Comparison of ENCODE assay signal across 9 cellular contexts in the genomic region with DNA sequence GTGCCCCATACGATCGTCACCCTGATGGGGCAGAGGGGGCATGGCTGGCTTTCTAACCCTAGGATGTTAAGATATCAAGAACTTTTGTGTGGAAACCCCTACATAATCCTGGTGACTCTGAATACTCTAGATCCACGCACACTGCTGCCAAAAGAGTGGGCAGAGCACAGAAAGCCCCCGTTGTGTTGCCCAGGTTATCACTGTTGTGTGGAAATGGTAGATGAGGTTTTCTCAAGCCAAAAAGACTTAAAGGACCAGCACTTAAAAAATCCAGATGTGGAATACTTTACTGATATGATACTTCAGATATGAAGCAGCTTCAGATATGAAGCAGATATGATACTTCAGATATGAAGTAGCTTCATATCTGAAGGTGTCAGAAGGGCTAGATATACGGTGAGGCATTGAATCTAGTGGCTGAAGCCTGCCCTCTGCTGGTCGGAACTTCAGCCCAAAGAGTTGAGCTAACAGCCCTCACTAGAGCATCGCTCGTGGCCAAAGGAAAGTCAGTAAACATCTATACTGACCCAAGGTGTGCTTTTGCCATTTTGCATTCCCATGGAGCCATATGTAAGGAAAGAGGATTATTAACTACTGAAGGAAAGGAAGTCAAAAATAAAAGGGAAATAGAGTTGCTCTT.
DNase-seq lines count a peak whose midpoint lies in the region; ATAC-seq and TF ChIP-seq lines count a peak whose summit lies in the region.
"Had no signal": no experiment of that assay in that cellular context is flagged by ENCODE, and none has a peak within 500 bp of the region (broad histone marks: within the 10 kb centered on the region; RNA-seq: fewer than 3 reads in every experiment).

No MANE protein-coding gene starts in this region.

- peak in 6 of 10 experiments; percentile 3 to 37 (median 20) for DNase-seq in CD4-positive, alpha-beta T cell
- DNase-seq in HUDEP-2 (lab: John Stamatoyannopoulos, UW; ENCODE audit: unreplicated experiment in 76 of 76) (peak in 51 of 76 experiments; percentile 0 to 44 (median 4)), mesenchymal stem cell (peak; percentile 13), kidney tubule cell (ENCODE audit: low spot score) (no peak), SKM-1 (lab: John Stamatoyannopoulos, UW; ENCODE audit: unreplicated experiment) (no peak)
- DNase-seq in activated naive CD4-positive, alpha-beta T cell treated with anti-CD3 and anti-CD28 coated beads for 36 hours: peak; percentile 71

- no peak overlapping the region for H3K4me3 Mint-ChIP-seq in CD4-positive, alpha-beta T cell
- H3K4me3 Mint-ChIP-seq in activated naive CD4-positive, alpha-beta T cell treated with anti-CD3 and anti-CD28 coated beads for 36 hours: no peak overlapping the region

- no peaks in the 10 kb centered on the region for H3K27me3 Mint-ChIP-seq in CD4-positive, alpha-beta T cell
- H3K27me3 Mint-ChIP-seq in activated naive CD4-positive, alpha-beta T cell treated with anti-CD3 and anti-CD28 coated beads for 36 hours (ENCODE audit: low read depth): no peaks in the 10 kb centered on the region

- intact Hi-C loops in CD4-positive, alpha-beta T cell (cut with DNase I, micrococcal nuclease): no loop called here
- intact Hi-C loops in activated naive CD4-positive, alpha-beta T cell treated with anti-CD3 and anti-CD28 coated beads for 36 hours (cut with micrococcal nuclease): loop anchor here (1.0 to 10.0 kb wide), 3 partner anchors 416 to 1029 kb away; no protein-coding TSS in a partner anchor

- H2AFZ ChIP-seq in mesenchymal stem cell (ENCODE audit: low read depth, low read length): no peak overlapping the region

- H3K9me3 ChIP-seq in CD4-positive, alpha-beta T cell (ENCODE audit: control insufficient read depth, low read length): no peaks in the 10 kb centered on the region
- H3K9me3 ChIP-seq in mesenchymal stem cell (ENCODE audit: control insufficient read depth, low read length): no peaks in the 10 kb centered on the region

- H2BK120ac ChIP-seq in mesenchymal stem cell (ENCODE audit: low read depth, low read length): no peak overlapping the region

- H3K36me3 Mint-ChIP-seq in CD4-positive, alpha-beta T cell (ENCODE audit: low read depth): peaks cover 77% of the 10 kb centered on the region
- peaks cover 20% of the 10 kb centered on the region for H3K36me3 Mint-ChIP-seq in activated naive CD4-positive, alpha-beta T cell treated with anti-CD3 and anti-CD28 coated beads for 36 hours (ENCODE audit: low read depth)

- H4K8ac ChIP-seq in mesenchymal stem cell (ENCODE audit: low read length): no peak overlapping the region

- no peak overlapping the region for H2BK5ac ChIP-seq in mesenchymal stem cell (ENCODE audit: low read depth, low read length, poor library complexity, severe bottlenecking)

- no peak overlapping the region for H3K9ac ChIP-seq in mesenchymal stem cell (ENCODE audit: low read length)

- H3K27me3 ChIP-seq in CD4-positive, alpha-beta T cell (ENCODE audit: control insufficient read depth, insufficient read depth, low read length): no peaks in the 10 kb centered on the region
- no peaks in the 10 kb centered on the region for H3K27me3 ChIP-seq in mesenchymal stem cell (ENCODE audit: control insufficient read depth in 1 of 2, insufficient read depth in 1 of 2, low read length in 2 of 2)

- H3K27ac Mint-ChIP-seq in CD4-positive, alpha-beta T cell: peak overlapping the region; percentile 34
- peak overlapping the region; percentile 56 for H3K27ac Mint-ChIP-seq in activated naive CD4-positive, alpha-beta T cell treated with anti-CD3 and anti-CD28 coated beads for 36 hours

- peaks cover 12% of the 10 kb centered on the region for H3K4me1 Mint-ChIP-seq in CD4-positive, alpha-beta T cell (ENCODE audit: low read depth)
- H3K4me1 Mint-ChIP-seq in activated naive CD4-positive, alpha-beta T cell treated with anti-CD3 and anti-CD28 coated beads for 36 hours (ENCODE audit: low read depth): peaks cover 25% of the 10 kb centered on the region

- H3K9me3 Mint-ChIP-seq in CD4-positive, alpha-beta T cell: no peaks in the 10 kb centered on the region
- H3K9me3 Mint-ChIP-seq in activated naive CD4-positive, alpha-beta T cell treated with anti-CD3 and anti-CD28 coated beads for 36 hours: no peaks in the 10 kb centered on the region

- H3K27ac ChIP-seq in CD4-positive, alpha-beta T cell (ENCODE audit: low read depth, low read length): no peak overlapping the region
- H3K27ac ChIP-seq in mesenchymal stem cell (ENCODE audit: low read length, poor library complexity, severe bottlenecking): no peak overlapping the region

- ATAC-seq in CD4-positive, alpha-beta T cell (ENCODE audit: poor library complexity): peak; percentile 52
- ATAC-seq in GM18519 (IDR thresholded peaks at IDR 0.05; ENCODE audit: low FRiP score, unreplicated experiment) (no peak), HG03520 (IDR thresholded peaks at IDR 0.05; ENCODE audit: unreplicated experiment) (no peak)
- ATAC-seq: GM12878 had no signal

- H2AK5ac ChIP-seq in mesenchymal stem cell (ENCODE audit: low read length, severe bottlenecking): no peak overlapping the region

- H2BK12ac ChIP-seq in mesenchymal stem cell (ENCODE audit: low read length in 2 of 2): no peak overlapping the region

- WGBS in mesenchymal stem cell: 80% methylated on average over 6 of the region's 8 CpGs

- H3K23ac ChIP-seq in mesenchymal stem cell (ENCODE audit: low read length in 2 of 2): no peak overlapping the region

- H3K4me1 ChIP-seq in mesenchymal stem cell (ENCODE audit: control insufficient read depth, insufficient read depth, low read depth, low read length): peaks cover 7% of the 10 kb centered on the region

- H3K36me3 ChIP-seq in mesenchymal stem cell (ENCODE audit: control insufficient read depth in 1 of 2, insufficient read depth in 2 of 2, low read depth in 1 of 2, low read length in 2 of 2): peaks cover 0 to 10% of the 10 kb centered on the region in 2 experiments

- CTCF ChIA-PET in CD4-positive, alpha-beta T cell (lab: Charles Lee): no interaction called here
- CTCF ChIA-PET in activated naive CD4-positive, alpha-beta T cell treated with anti-CD3 and anti-CD28 coated beads for 36 hours (lab: Charles Lee): interaction anchor here (0.7 to 1.7 kb wide), 12 partner anchors 10 to 436 kb away, joined by 3 to 6 read pairs (median 3); no protein-coding TSS in a partner anchor

- TF ChIP-seq CTCF in CD4-positive, alpha-beta T cell (IDR thresholded peaks at IDR 0.05): peak; percentile 44

- H3K4me2 ChIP-seq in mesenchymal stem cell (ENCODE audit: low read length, poor library complexity, severe bottlenecking): no peak overlapping the region

- peaks cover 8% of the 10 kb centered on the region for H3K79me1 ChIP-seq in mesenchymal stem cell (replicated peaks; ENCODE audit: low read length, poor library complexity, severe bottlenecking)

- H3K4me3 ChIP-seq in mesenchymal stem cell (ENCODE audit: insufficient read depth in 1 of 2, low read depth in 1 of 2, low read length in 2 of 2): no peak overlapping the region
- H3K4me3 ChIP-seq: GM12878 had no signal

- H3K18ac ChIP-seq in mesenchymal stem cell (ENCODE audit: low read depth in 1 of 2, low read length in 2 of 2): no peak overlapping the region

- H4K91ac ChIP-seq in mesenchymal stem cell (ENCODE audit: low read length): no peak overlapping the region

- H3K4ac ChIP-seq in mesenchymal stem cell (ENCODE audit: low read depth in 1 of 2, low read length in 2 of 2): no peak overlapping the region

- H2BK15ac ChIP-seq in mesenchymal stem cell (ENCODE audit: low read depth, poor library complexity, severe bottlenecking): no peak overlapping the region

- H3K14ac ChIP-seq in mesenchymal stem cell (ENCODE audit: low read length in 2 of 2): no peak overlapping the region

- POLR2A ChIA-PET in CD4-positive, alpha-beta T cell (lab: Charles Lee): interaction anchor here (0.6 kb wide), 1 partner anchor 22 kb away, joined by 3 read pairs; no protein-coding TSS in a partner anchor

Comparison
In these comparisons a context has a peak if more than half of its experiments do, and no peak if none do; other contexts are left out.
1. DNase-seq: peak in CD4-positive, alpha-beta T cell (6 of 10), HUDEP-2 (51 of 76), activated naive CD4-positive, alpha-beta T cell treated with anti-CD3 and anti-CD28 coated beads for 36 hours (single experiment) and mesenchymal stem cell (single experiment); none in kidney tubule cell (single experiment) and SKM-1 (single experiment).